ENCODE assay signal across 37 cellular contexts in the genomic region with DNA sequence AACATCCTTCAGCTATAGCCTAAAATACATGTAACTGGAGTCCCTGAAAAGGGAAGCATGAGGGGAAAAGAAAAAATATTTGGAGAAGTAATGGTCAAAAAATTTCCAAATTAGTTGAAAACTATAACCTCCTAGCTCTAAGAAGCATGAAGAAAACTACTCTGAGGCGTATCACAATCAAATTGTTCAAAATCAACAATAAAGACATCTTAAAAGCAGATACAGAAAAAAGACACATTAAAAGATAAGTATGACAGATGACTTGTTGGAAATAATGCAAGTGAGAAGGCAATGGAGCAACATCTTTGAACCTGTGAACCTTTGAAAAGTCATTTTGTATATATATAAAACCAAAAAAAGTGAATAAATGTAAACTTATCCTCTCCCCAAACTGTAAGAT.
"Had no signal": no experiment of that assay in that cellular context is flagged by ENCODE, and none has a peak within 500 bp of the region (broad histone marks: within the 10 kb centered on the region; RNA-seq: fewer than 3 reads in every experiment).

No MANE protein-coding gene starts in this region.

- H3K27me3 ChIP-seq: adrenal gland, body of pancreas, esophagus muscularis mucosa, foreskin keratinocyte, gastrocnemius medialis had no signal

- H3K27ac Mint-ChIP-seq: activated CD4-positive, alpha-beta memory T cell treated with anti-CD3 and anti-CD28 coated beads for 36 hours; activated CD4-positive, alpha-beta T cell treated with anti-CD3 and anti-CD28 coated beads for 36 hours; activated CD4-positive, alpha-beta T cell treated with anti-CD3 and anti-CD28 coated beads, Interleukin-2, amount 10 ng/mL, durations not matched to agents 24 days and 14 days; activated CD8-positive, alpha-beta memory T cell treated with anti-CD3 and anti-CD28 coated beads, Interleukin-2, amount 10 ng/mL, durations not matched to agents 7 days and 5 days; activated CD8-positive, alpha-beta T cell treated with anti-CD3 and anti-CD28 coated beads, Interleukin-2, amount 10 ng/mL, durations not matched to agents 7 days and 5 days; activated naive CD4-positive, alpha-beta T cell treated with anti-CD3 and anti-CD28 coated beads for 36 hours; activated naive CD4-positive, alpha-beta T cell treated with anti-CD3 and anti-CD28 coated beads, Interleukin-2, amount 50 U/mL, for 24 hours; activated naive CD8-positive, alpha-beta T cell treated with anti-CD3 and anti-CD28 coated beads for 36 hours; activated naive CD8-positive, alpha-beta T cell treated with anti-CD3 and anti-CD28 coated beads, Interleukin-2, amount 50 U/mL, for 24 hours; activated T-helper 1 cell treated with anti-CD3 and anti-CD28 coated beads, Interleukin-12 subunit alpha, Interleukin-12 subunit beta, Interleukin-2, Interleukin-4 antibody, amounts not matched to agents 30 ng/mL and 10 ng/mL and 1 ng/mL, durations not matched to agents 14 hours and 24 hours and 36 hours; activated T-helper 2 cell treated with anti-CD3 and anti-CD28 coated beads, Interferon-gamma antibody, Interleukin-2, Interleukin-4, amounts not matched to agents 10 μg/mL and 5 μg/mL and 100 μg/mL, durations not matched to agents 14 hours and 24 hours and 36 hours; T-helper 17 cell; T-helper 2 cell treated with Interferon-gamma antibody and Interleukin-4, amounts not matched to agents 5 μg/mL and 100 μg/mL, for 36 hours had no signal

- H3K27ac ChIP-seq: adrenal gland, body of pancreas, esophagus muscularis mucosa, foreskin keratinocyte, gastrocnemius medialis, WERI-Rb-1 had no signal

- H3K27me3 Mint-ChIP-seq: activated CD4-positive, alpha-beta memory T cell treated with anti-CD3 and anti-CD28 coated beads for 36 hours; activated CD4-positive, alpha-beta T cell treated with anti-CD3 and anti-CD28 coated beads for 36 hours; activated CD4-positive, alpha-beta T cell treated with anti-CD3 and anti-CD28 coated beads, Interleukin-2, amount 10 ng/mL, durations not matched to agents 24 days and 14 days; activated CD8-positive, alpha-beta memory T cell treated with anti-CD3 and anti-CD28 coated beads, Interleukin-2, amount 10 ng/mL, durations not matched to agents 7 days and 5 days; activated naive CD4-positive, alpha-beta T cell treated with anti-CD3 and anti-CD28 coated beads, Interleukin-2, amount 50 U/mL, for 24 hours; activated naive CD8-positive, alpha-beta T cell treated with anti-CD3 and anti-CD28 coated beads for 36 hours; activated naive CD8-positive, alpha-beta T cell treated with anti-CD3 and anti-CD28 coated beads, Interleukin-2, amount 50 U/mL, for 24 hours; effector memory CD8-positive, alpha-beta T cell; T-helper 17 cell had no signal

- H3K4me1 ChIP-seq: adrenal gland, body of pancreas, esophagus muscularis mucosa, gastrocnemius medialis had no signal

- ATAC-seq: activated CD4-positive, alpha-beta T cell treated with anti-CD3 and anti-CD28 coated beads for 36 hours; activated CD8-positive, alpha-beta memory T cell treated with anti-CD3 and anti-CD28 coated beads, Interleukin-2, amount 10 ng/mL, durations not matched to agents 7 days and 5 days; activated CD8-positive, alpha-beta T cell treated with anti-CD3 and anti-CD28 coated beads, Interleukin-2, amount 10 ng/mL, durations not matched to agents 7 days and 5 days; activated naive CD8-positive, alpha-beta T cell treated with anti-CD3 and anti-CD28 coated beads, Interleukin-2, amount 50 U/mL, for 24 hours; body of pancreas; effector memory CD8-positive, alpha-beta T cell; foreskin keratinocyte; gastrocnemius medialis; T-helper 17 cell had no signal

- H3K4me1 Mint-ChIP-seq: activated CD4-positive, alpha-beta T cell treated with anti-CD3 and anti-CD28 coated beads for 36 hours; activated CD8-positive, alpha-beta memory T cell treated with anti-CD3 and anti-CD28 coated beads, Interleukin-2, amount 10 ng/mL, durations not matched to agents 7 days and 5 days; activated naive CD8-positive, alpha-beta T cell treated with anti-CD3 and anti-CD28 coated beads for 36 hours; activated naive CD8-positive, alpha-beta T cell treated with anti-CD3 and anti-CD28 coated beads, Interleukin-2, amount 50 U/mL, for 24 hours had no signal

- H3K4me3 Mint-ChIP-seq: activated CD4-positive, alpha-beta memory T cell treated with anti-CD3 and anti-CD28 coated beads for 36 hours; activated CD4-positive, alpha-beta T cell treated with anti-CD3 and anti-CD28 coated beads for 36 hours; activated CD4-positive, alpha-beta T cell treated with anti-CD3 and anti-CD28 coated beads, Interleukin-2, amount 10 ng/mL, durations not matched to agents 24 days and 14 days; activated CD8-positive, alpha-beta memory T cell treated with anti-CD3 and anti-CD28 coated beads, Interleukin-2, amount 10 ng/mL, durations not matched to agents 7 days and 5 days; activated CD8-positive, alpha-beta T cell treated with anti-CD3 and anti-CD28 coated beads, Interleukin-2, amount 10 ng/mL, durations not matched to agents 7 days and 5 days; activated naive CD4-positive, alpha-beta T cell treated with anti-CD3 and anti-CD28 coated beads for 36 hours; activated naive CD4-positive, alpha-beta T cell treated with anti-CD3 and anti-CD28 coated beads, Interleukin-2, amount 50 U/mL, for 24 hours; activated naive CD8-positive, alpha-beta T cell treated with anti-CD3 and anti-CD28 coated beads for 36 hours; activated naive CD8-positive, alpha-beta T cell treated with anti-CD3 and anti-CD28 coated beads, Interleukin-2, amount 50 U/mL, for 24 hours; activated T-helper 1 cell treated with anti-CD3 and anti-CD28 coated beads, Interleukin-12 subunit alpha, Interleukin-12 subunit beta, Interleukin-2, Interleukin-4 antibody, amounts not matched to agents 30 ng/mL and 10 ng/mL and 1 ng/mL, durations not matched to agents 14 hours and 24 hours and 36 hours; effector memory CD8-positive, alpha-beta T cell; T-helper 17 cell; T-helper 2 cell treated with Interferon-gamma antibody and Interleukin-4, amounts not matched to agents 5 μg/mL and 100 μg/mL, for 36 hours had no signal

- DNase-seq: activated CD4-positive, alpha-beta memory T cell treated with anti-CD3 and anti-CD28 coated beads for 36 hours; activated CD4-positive, alpha-beta T cell treated with anti-CD3 and anti-CD28 coated beads for 36 hours; activated CD4-positive, alpha-beta T cell treated with anti-CD3 and anti-CD28 coated beads, Interleukin-2, amount 10 ng/mL, durations not matched to agents 24 days and 14 days; activated CD4-positive, CD25-positive, alpha-beta regulatory T cell; activated CD4-positive, CD25-positive, alpha-beta regulatory T cell treated with anti-CD3 and anti-CD28 coated beads, Interleukin-2, amount 50 U/mL, for 72 hours; activated CD8-positive, alpha-beta memory T cell treated with anti-CD3 and anti-CD28 coated beads, Interleukin-2, amount 10 ng/mL, durations not matched to agents 7 days and 5 days; activated CD8-positive, alpha-beta memory T cell treated with anti-CD3 and anti-CD28 coated beads, Interleukin-2, amount 50 U/mL, for 4 hours; activated CD8-positive, alpha-beta T cell treated with anti-CD3 and anti-CD28 coated beads, Interleukin-2, amount 10 ng/mL, durations not matched to agents 7 days and 5 days; activated effector memory CD4-positive, alpha-beta T cell treated with anti-CD3 and anti-CD28 coated beads, Interleukin-2, amount 50 U/mL, for 16 hours; activated naive CD4-positive, alpha-beta T cell treated with anti-CD3 and anti-CD28 coated beads for 36 hours; activated naive CD8-positive, alpha-beta T cell treated with anti-CD3 and anti-CD28 coated beads for 36 hours; activated naive CD8-positive, alpha-beta T cell treated with anti-CD3 and anti-CD28 coated beads, Interleukin-2, amount 50 U/mL, for 24 hours; activated T-cell treated with anti-CD3 and anti-CD28 coated beads, Interleukin-2, amount 50 U/mL, for 1 hour; activated T-cell treated with anti-CD3 and anti-CD28 coated beads, Interleukin-2, amount 50 U/mL, for 48 hours; adrenal gland; amygdala; aorta; body of pancreas; caudate nucleus; cortex of kidney; dermis blood vessel endothelial cell; effector CD4-positive, alpha-beta T cell; effector memory CD8-positive, alpha-beta T cell; erythroblast; foreskin keratinocyte; gastrocnemius medialis; glutamatergic neuron; T-helper 1 cell; T-helper 17 cell; T1000; WERI-Rb-1 had no signal

- FAIRE-seq: colon had no signal

- H3K36me3 ChIP-seq: adrenal gland had no signal

- H3K4me3 ChIP-seq: adrenal gland, body of pancreas, esophagus muscularis mucosa, gastrocnemius medialis had no signal

- H3K9me3 ChIP-seq: body of pancreas, gastrocnemius medialis had no signal
